ENCODE assay signal across 8 cellular contexts in the genomic region with DNA sequence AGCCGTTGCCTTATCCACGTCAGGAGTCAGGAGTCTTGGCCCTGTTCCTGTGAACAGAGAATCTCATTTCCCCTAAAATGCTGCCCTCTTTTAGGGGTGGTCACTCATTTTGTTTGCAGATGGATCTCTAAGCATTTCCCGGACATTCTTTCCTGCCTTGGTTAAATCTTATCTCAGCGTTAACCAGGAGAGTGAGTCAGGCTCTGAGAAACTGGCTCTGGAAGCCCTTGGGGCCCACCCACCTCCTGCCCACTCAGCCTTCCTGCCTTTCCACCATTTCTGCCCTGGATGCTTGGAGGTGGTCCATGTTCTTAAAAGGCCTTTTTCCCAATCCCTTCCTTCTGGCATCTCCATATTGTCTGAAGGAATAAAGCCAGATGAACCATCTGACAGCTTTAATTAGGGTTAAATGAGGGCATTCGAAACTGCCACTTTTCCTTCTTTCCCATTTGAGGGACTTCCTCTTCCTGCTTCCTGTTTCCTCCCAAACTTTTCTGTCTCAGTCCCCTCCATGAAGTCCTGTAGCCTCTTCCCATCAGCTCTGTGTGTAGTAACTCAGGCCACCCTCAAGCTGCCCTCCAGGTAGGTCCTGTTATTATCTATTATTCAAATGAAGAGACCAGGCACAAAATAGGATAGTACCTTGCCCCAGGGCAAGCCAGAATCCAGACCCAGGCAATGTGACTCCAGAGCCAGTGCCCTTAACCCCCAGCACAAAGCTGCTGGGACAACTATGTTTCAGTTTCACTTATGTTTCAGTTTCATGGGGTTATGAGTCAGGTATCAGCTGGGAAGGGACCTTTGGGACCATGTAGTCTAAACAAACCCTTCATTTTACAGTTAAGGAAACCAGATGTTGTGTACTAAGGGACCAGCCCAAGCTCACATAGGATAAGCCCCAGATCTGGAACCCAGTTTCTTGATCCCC. TPM values are rescaled to one million over a fixed set of nuclear protein-coding genes. Genes with fewer than 3 reads are reported as not detected.
DNase-seq lines count a peak whose midpoint lies in the region; ATAC-seq and TF ChIP-seq lines count a peak whose summit lies in the region.

No MANE protein-coding gene starts in this region.

- H3K36me3 ChIP-seq in ACC112 (ENCODE audit: insufficient read depth, low read length), result no peaks in the 10 kb centered on the region
- H3K36me3 ChIP-seq in effector memory CD4-positive, alpha-beta T cell (ENCODE audit: control insufficient read depth, insufficient read depth, low read length), result no peaks in the 10 kb centered on the region
- H3K36me3 ChIP-seq in prostate gland, result no peaks in the 10 kb centered on the region

- H3K79me2 ChIP-seq in ACC112 (ENCODE audit: control insufficient read depth, insufficient read depth, low read length, unreplicated experiment), result peaks cover 72% of the 10 kb centered on the region

- H3K4me3 ChIP-seq in ACC112 (ENCODE audit: low read depth, low read length), result peak overlapping the region; percentile 48
- H3K4me3 ChIP-seq in effector memory CD4-positive, alpha-beta T cell (ENCODE audit: insufficient read depth, low read depth, low read length, poor library complexity, severe bottlenecking), result peak overlapping the region; percentile 27
- no peak overlapping the region for H3K4me3 ChIP-seq in prostate gland

- peaks cover 68% of the 10 kb centered on the region for H3K4me1 ChIP-seq in ACC112 (ENCODE audit: control insufficient read depth, insufficient read depth, low read length, unreplicated experiment)
- peaks cover 68% of the 10 kb centered on the region for H3K4me1 ChIP-seq in effector memory CD4-positive, alpha-beta T cell (ENCODE audit: control insufficient read depth, insufficient read depth, low read length, poor library complexity, severe bottlenecking)
- H3K4me1 ChIP-seq in prostate gland (replicated peaks), result peaks cover 21% of the 10 kb centered on the region

- ATAC-seq in GM18861 (IDR thresholded peaks at IDR 0.05; ENCODE audit: unreplicated experiment) (peak; percentile 96), HG03045 (IDR thresholded peaks at IDR 0.05; ENCODE audit: unreplicated experiment) (peak; percentile 91)

- TF ChIP-seq POLR2A in prostate gland (IDR thresholded peaks at IDR 0.05), result no peak

- no peak overlapping the region for H2AFZ ChIP-seq in ACC112 (ENCODE audit: low read length, unreplicated experiment)

- WGBS in prostate gland, result 72% methylated on average over 5 of the region's 5 CpGs

- H3K27ac ChIP-seq in ACC112 (ENCODE audit: low read depth, low read length) (peak overlapping the region; percentile 94), prostate gland (peak overlapping the region; percentile 87 to 89)
- peak overlapping the region; percentile 39 for H3K27ac ChIP-seq in effector memory CD4-positive, alpha-beta T cell (ENCODE audit: insufficient read depth, low read length, poor library complexity, severe bottlenecking)

- H3K9me3 ChIP-seq in effector memory CD4-positive, alpha-beta T cell (ENCODE audit: control insufficient read depth, low read length), result no peaks in the 10 kb centered on the region
- H3K9me3 ChIP-seq in prostate gland, result no peaks in the 10 kb centered on the region

- no peak for TF ChIP-seq CTCF in prostate gland (IDR thresholded peaks at IDR 0.05)

- DNase-seq in SK-MEL-5 (ENCODE audit: low read depth, low spot score) (peak; percentile 85), prostate gland (ENCODE audit: low spot score) (no peak), NCI-H524 treated with DMSO at 0.1 percent for 48 hours (lab: John Stamatoyannopoulos, UW) (no peak), ecto neural progenitor cell (ENCODE audit: low spot score) (no peak)
- DNase-seq in effector memory CD4-positive, alpha-beta T cell, result no peak

- H3K27me3 ChIP-seq in ACC112 (ENCODE audit: insufficient read depth, low read length) (no peaks in the 10 kb centered on the region), prostate gland (replicated peaks; ENCODE audit: insufficient read depth) (no peaks in the 10 kb centered on the region)
- H3K27me3 ChIP-seq in effector memory CD4-positive, alpha-beta T cell (replicated peaks; ENCODE audit: control insufficient read depth, insufficient read depth, low read length, poor library complexity, severe bottlenecking), result no peaks in the 10 kb centered on the region

- in situ Hi-C loops in SK-MEL-5 (cut with HindIII; ENCODE audit: low pct_unique_long_range_greater_than_20kb, low sequenced_read_pairs), result no loop called here

- intact Hi-C loops in prostate gland (cut with DNase I), result no loop called here

RNA-seq across cellular contexts. Expression of gene HK2, which starts 9.7 kb away (rescaled TPM):
- 39.2 and 52.1 TPM in 2 replicates for total RNA-seq in SK-MEL-5 (2014; rRNA removed; shearing (Covaris generic))
- polyA plus RNA-seq in SK-MEL-5 (2015; cell fraction: cytosol; rRNA removed), result 60.6 and 84.9 TPM in 2 replicates
- polyA plus RNA-seq in SK-MEL-5 (2015; cell fraction: nucleus; rRNA removed), result 55.2 and 82.1 TPM in 2 replicates
- 100 to 1,000 TPM in 1 of 2 donors, 1 to 10 TPM in 1; 8.7 to 114 TPM for total RNA-seq in prostate gland

Comparison
In these comparisons a context has a peak if more than half of its experiments do, and no peak if none do; other contexts are left out.
1. H3K27ac ChIP-seq: peak in every context shown above with its lines; median percentile 94 in ACC112; 88 in prostate gland; 39 in effector memory CD4-positive, alpha-beta T cell.
2. H3K4me3 ChIP-seq: peak in ACC112 (single experiment) and effector memory CD4-positive, alpha-beta T cell (single experiment); none in prostate gland (0 of 2).